In the genomic region with DNA sequence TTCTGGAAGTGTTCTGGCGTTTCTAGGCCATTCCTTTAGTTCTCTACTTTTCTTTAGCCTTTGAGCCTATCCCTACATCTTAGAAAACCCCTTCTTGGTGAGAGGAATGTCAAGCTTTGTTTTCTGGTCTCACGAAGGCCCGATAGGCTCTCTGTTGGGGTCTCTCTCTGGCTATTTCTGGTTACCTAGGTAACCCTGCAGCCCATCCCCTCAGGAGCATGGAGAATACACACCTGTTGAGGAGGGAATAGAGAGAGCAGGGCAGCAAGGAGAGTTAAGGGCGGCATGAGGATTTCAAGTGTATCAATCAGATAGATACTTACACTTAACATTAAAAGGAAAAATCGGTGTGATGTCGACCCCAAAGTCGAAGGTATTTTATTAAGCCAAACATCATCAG, we compare ENCODE assay signal across 27 cellular contexts. TPM values are rescaled to one million over a fixed set of nuclear protein-coding genes. Genes with fewer than 3 reads are reported as not detected.
DNase-seq lines count a peak whose midpoint lies in the region; ATAC-seq, FAIRE-seq and TF ChIP-seq lines count a peak whose summit lies in the region.
"Had no signal": no experiment of that assay in that cellular context is flagged by ENCODE, and none has a peak within 500 bp of the region (broad histone marks: within the 10 kb centered on the region; RNA-seq: fewer than 3 reads in every experiment).

No MANE protein-coding gene starts in this region.

- intact Hi-C loops in left ventricle myocardium inferior (cut with micrococcal nuclease) = no loop called here
- intact Hi-C loops in left cardiac atrium (cut with DNase I) = no loop called here
- intact Hi-C loops in K562 (cut with micrococcal nuclease) = no loop called here

- FAIRE-seq in K562 (lab: Jason Lieb, UNC) (no peak), keratinocyte (lab: Jason Lieb, UNC) (no peak)
- FAIRE-seq: colon, kidney had no signal

- dilution Hi-C loops in keratinocyte (cut with MboI; ENCODE audit: extremely low pct_ligation_motif_present, low sequenced_read_pairs) = no loop called here

- no peak for DNase-seq in left ventricle myocardium inferior
- DNase-seq in left cardiac atrium = no peak
- DNase-seq in K562 (ENCODE audit: extremely low read depth in 1 of 4, low spot score in 3 of 4) = no peak
- no peak for DNase-seq in keratinocyte (ENCODE audit: low read depth, low spot score)
- DNase-seq in osteocyte (ENCODE audit: extremely low spot score, unreplicated experiment) = no peak
- DNase-seq: 8988T; activated CD4-positive, alpha-beta memory T cell treated with anti-CD3 and anti-CD28 coated beads, Interleukin-2, amount 10 ng/mL, durations not matched to agents 7 days and 5 days; activated effector memory CD4-positive, alpha-beta T cell treated with anti-CD3 and anti-CD28 coated beads, Interleukin-2, amount 50 U/mL, for 16 hours; BE2C; COR-L47; DND-41; effector memory CD8-positive, alpha-beta T cell; KG1; kidney; NCI-H1436; NCI-H2107; Right ventricle myocardium superior; upper lobe of right lung had no signal

- no peak for TF ChIP-seq EP300 in K562 (IDR thresholded peaks at IDR 0.05; ENCODE audit: low read length)

- no peaks in the 10 kb centered on the region for H3K27me3 Mint-ChIP-seq in osteocyte (ENCODE audit: unreplicated experiment)
- H3K27me3 Mint-ChIP-seq: activated CD4-positive, alpha-beta memory T cell treated with anti-CD3 and anti-CD28 coated beads, Interleukin-2, amount 10 ng/mL, durations not matched to agents 7 days and 5 days; effector memory CD8-positive, alpha-beta T cell had no signal

- TF ChIP-seq CTCF in left ventricle myocardium inferior (IDR thresholded peaks at IDR 0.05; ENCODE audit: borderline replicate concordance) = no peak
- no peak for TF ChIP-seq CTCF in K562 (IDR thresholded peaks at IDR 0.05 in 2 of 3, conservative IDR thresholded peaks at IDR 0.05 in 1 of 3; ENCODE audit: insufficient read depth in 2 of 3, low read depth in 1 of 3, low read length in 3 of 3)
- no peak for TF ChIP-seq CTCF in keratinocyte (optimal IDR thresholded peaks at IDR 0.05 in 1 of 3, IDR thresholded peaks at IDR 0.05 in 1 of 3, conservative IDR thresholded peaks at IDR 0.05 in 1 of 3; ENCODE audit: extremely low read depth in 1 of 3, insufficient read depth in 2 of 3, low read length in 3 of 3)
- no peak for TF ChIP-seq CTCF in osteocyte (IDR thresholded peaks at IDR 0.05)

- H4K20me1 ChIP-seq in K562 (replicated peaks; ENCODE audit: control insufficient read depth, insufficient read depth, low read length) (no peaks in the 10 kb centered on the region), keratinocyte (ENCODE audit: control insufficient read depth, extremely low read depth, insufficient read depth, low read length) (no peaks in the 10 kb centered on the region)

- no peak for TF ChIP-seq RAD21 in K562 (CRISPR knock-in tag; conservative IDR thresholded peaks at IDR 0.05 in 1 of 2, IDR thresholded peaks at IDR 0.05 in 1 of 2)

- no peak overlapping the region for H3K4me3 ChIP-seq in left ventricle myocardium inferior
- no peak overlapping the region for H3K4me3 ChIP-seq in K562
- no peak overlapping the region for H3K4me3 ChIP-seq in keratinocyte (ENCODE audit: control insufficient read depth in 2 of 3, extremely low read depth in 1 of 3, insufficient read depth in 2 of 3, low read depth in 1 of 3, low read length in 3 of 3)
- H3K4me3 ChIP-seq: esophagus muscularis mucosa, gastroesophageal sphincter, lung, upper lobe of right lung had no signal

- ATAC-seq in left cardiac atrium (no peak), K562 (no peak), HG02610 (IDR thresholded peaks at IDR 0.05; ENCODE audit: unreplicated experiment) (no peak), HG02973 (IDR thresholded peaks at IDR 0.05; ENCODE audit: unreplicated experiment) (no peak), HG03097 (IDR thresholded peaks at IDR 0.05; ENCODE audit: low FRiP score, unreplicated experiment) (no peak)
- ATAC-seq: effector memory CD8-positive, alpha-beta T cell; sciatic nerve; upper lobe of right lung had no signal

- H3K4me1 ChIP-seq in left ventricle myocardium inferior (peaks cover 23% of the 10 kb centered on the region), K562 (replicated peaks in 1 of 2; ENCODE audit: control insufficient read depth in 2 of 2, insufficient read depth in 2 of 2, low read length in 2 of 2) (peaks cover 3 to 27% of the 10 kb centered on the region in 2 experiments; a peak in 3 of 5 replicates), keratinocyte (ENCODE audit: control insufficient read depth, extremely low read depth, insufficient read depth, low read length) (peaks cover 21% of the 10 kb centered on the region)
- H3K4me1 ChIP-seq: BE2C, gastroesophageal sphincter, upper lobe of right lung had no signal

- H3K9me1 ChIP-seq in K562 (ENCODE audit: control insufficient read depth, insufficient read depth, low read length) = peaks cover 3% of the 10 kb centered on the region
- H3K9me1 ChIP-seq in keratinocyte (ENCODE audit: control insufficient read depth, extremely low read depth, insufficient read depth, low read length) = no peaks in the 10 kb centered on the region

- TF ChIP-seq POLR2A in K562 (conservative IDR thresholded peaks at IDR 0.05) = no peak

- H3K9ac ChIP-seq in K562 (ENCODE audit: insufficient read depth in 1 of 2, low read depth in 2 of 2, low read length in 2 of 2) (no peak overlapping the region), keratinocyte (ENCODE audit: control insufficient read depth, extremely low read depth, insufficient read depth, low read length) (no peak overlapping the region)

- no peaks in the 10 kb centered on the region for H3K9me3 Mint-ChIP-seq in osteocyte (ENCODE audit: unreplicated experiment)
- H3K9me3 Mint-ChIP-seq: activated CD4-positive, alpha-beta memory T cell treated with anti-CD3 and anti-CD28 coated beads, Interleukin-2, amount 10 ng/mL, durations not matched to agents 7 days and 5 days; effector memory CD8-positive, alpha-beta T cell; neural crest cell had no signal

- in situ Hi-C loops in K562 (cut with MboI) = no loop called here

- H2AFZ ChIP-seq in K562 (ENCODE audit: low read depth, low read length) (no peak overlapping the region), keratinocyte (ENCODE audit: control insufficient read depth, low read length) (no peak overlapping the region)

- H3K9me3 ChIP-seq in left ventricle myocardium inferior (replicated peaks) (no peaks in the 10 kb centered on the region), K562 (replicated peaks; ENCODE audit: control insufficient read depth, insufficient read depth, low read depth, low read length) (no peaks in the 10 kb centered on the region), keratinocyte (ENCODE audit: control insufficient read depth, low read depth, low read length) (no peaks in the 10 kb centered on the region)
- H3K9me3 ChIP-seq: BE2C, esophagus muscularis mucosa, gastroesophageal sphincter, upper lobe of right lung had no signal

- H3K27ac ChIP-seq in left ventricle myocardium inferior (replicated peaks) (peak overlapping the region; percentile 31), K562 (ENCODE audit: extremely low read depth, low read depth, low read length) (no peak overlapping the region), keratinocyte (ENCODE audit: control insufficient read depth, insufficient read depth, low read length) (peak overlapping the region; percentile 56)
- H3K27ac ChIP-seq: esophagus muscularis mucosa, gastroesophageal sphincter, upper lobe of right lung had no signal

- H3K36me3 ChIP-seq in left ventricle myocardium inferior = peaks cover 14% of the 10 kb centered on the region
- H3K36me3 ChIP-seq in K562 (ENCODE audit: control insufficient read depth, insufficient read depth, low read length) = peaks cover 35% of the 10 kb centered on the region
- H3K36me3 ChIP-seq in keratinocyte (ENCODE audit: control insufficient read depth in 2 of 2, extremely low read depth in 1 of 2, insufficient read depth in 2 of 2, low read length in 2 of 2) = no peaks in the 10 kb centered on the region
- H3K36me3 ChIP-seq: BE2C, upper lobe of right lung had no signal

- H3K27me3 ChIP-seq in left ventricle myocardium inferior (ENCODE audit: low read depth) (no peaks in the 10 kb centered on the region), K562 (ENCODE audit: control insufficient read depth in 2 of 2, insufficient read depth in 2 of 2, low read length in 2 of 2) (no peaks in the 10 kb centered on the region), keratinocyte (ENCODE audit: control insufficient read depth, extremely low read depth, insufficient read depth, low read length) (no peaks in the 10 kb centered on the region)
- H3K27me3 ChIP-seq: BE2C, esophagus muscularis mucosa, gastroesophageal sphincter, upper lobe of right lung had no signal

- POLR2A ChIA-PET in K562 (lab: Yijun Ruan, JAX) = interaction anchor here (0.6 kb wide), 1 partner anchor 10 kb away, joined by 3 read pairs; no protein-coding TSS in a partner anchor

- peaks cover 18% of the 10 kb centered on the region for H3K4me1 Mint-ChIP-seq in osteocyte (ENCODE audit: unreplicated experiment)

- WGBS in K562 (ENCODE audit: insufficient coverage, low coverage, missing lambda C conversion rate) = 88% methylated on average over 7 of the region's 7 CpGs

- no peak overlapping the region for H3K4me2 ChIP-seq in K562 (ENCODE audit: insufficient read depth, low read length)
- peak overlapping the region; percentile 67 for H3K4me2 ChIP-seq in keratinocyte (ENCODE audit: control insufficient read depth, extremely low read depth, insufficient read depth, low read depth, low read length)

- no peak overlapping the region for H3K4me3 Mint-ChIP-seq in osteocyte (ENCODE audit: unreplicated experiment)
- H3K4me3 Mint-ChIP-seq: activated CD4-positive, alpha-beta memory T cell treated with anti-CD3 and anti-CD28 coated beads, Interleukin-2, amount 10 ng/mL, durations not matched to agents 7 days and 5 days; effector memory CD8-positive, alpha-beta T cell; neural crest cell had no signal

- H3K79me2 ChIP-seq in K562 (ENCODE audit: control insufficient read depth, insufficient read depth, low read length) (peaks cover 14% of the 10 kb centered on the region), keratinocyte (ENCODE audit: control insufficient read depth, insufficient read depth, low read length) (peaks cover 11% of the 10 kb centered on the region)

- CTCF ChIA-PET in K562 (lab: Yijun Ruan, JAX; ENCODE audit: low intra/inter-chr PET ratio) = no interaction called here

- H3K27ac Mint-ChIP-seq in osteocyte (ENCODE audit: unreplicated experiment) = no peak overlapping the region
- H3K27ac Mint-ChIP-seq: activated CD4-positive, alpha-beta memory T cell treated with anti-CD3 and anti-CD28 coated beads, Interleukin-2, amount 10 ng/mL, durations not matched to agents 7 days and 5 days; effector memory CD8-positive, alpha-beta T cell had no signal

- H3K36me3 Mint-ChIP-seq in osteocyte (ENCODE audit: unreplicated experiment) = peaks cover 27% of the 10 kb centered on the region

- BruUV-seq in K562 (replicated peaks; lab: Mats Ljungman, UMichigan) = no TSS peak

RNA-seq across cellular contexts. Expression of gene LRRC8D, which starts 45.7 kb away (rescaled TPM):
- total RNA-seq in left ventricle myocardium inferior = 6.4 TPM
- 10 to 100 TPM in 1 of 2 donors, 1 to 10 TPM in 1; 7.3 to 13.6 TPM for total RNA-seq in left cardiac atrium
- total RNA-seq in K562 (2011; cell fraction: chromatin; rRNA removed; ENCODE audit: low replicate concordance) = 40.8 and 79.7 TPM in 2 replicates
- 33.0 and 35.8 TPM in 2 replicates for total RNA-seq in K562 (2011; cell fraction: nucleolus; rRNA removed)
- total RNA-seq in K562 (2011; cell fraction: nucleoplasm; rRNA removed) = 50.9 and 57.0 TPM in 2 replicates
- 11.4 and 12.4 TPM in 2 replicates for total RNA-seq in K562 (2014; rRNA removed)
- 21.9 and 25.5 TPM in 2 replicates for total RNA-seq in K562 (2014; rRNA removed; fragmentation: Illumina TruSeq; extraction: Trizol)
- 13.6 and 14.7 TPM in 2 replicates for total RNA-seq in K562 (2015; rRNA removed; fragmentation: Illumina TruSeq; extraction: Trizol)
- total RNA-seq in K562 (2021) = 22.1 and 25.0 TPM in 2 replicates
- polyA plus RNA-seq in K562 (2011; rRNA removed) = 53.9 and 66.3 TPM in 2 replicates
- 41.0 and 55.7 TPM in 2 replicates for polyA plus RNA-seq in K562 (2011; cell fraction: cytosol; rRNA removed)
- 51.6 and 73.7 TPM in 2 replicates for polyA plus RNA-seq in K562 (2011; cell fraction: nucleus; rRNA removed)
- polyA plus RNA-seq in K562 (2012) = 16.6 and 39.2 TPM in 2 replicates
- polyA plus RNA-seq in K562 (2014; fragmentation: Illumina TruSeq; extraction: Trizol) = 24.9 and 26.1 TPM in 2 replicates
- polyA plus RNA-seq in K562 (2014; fragmentation: Nextera tagmentation; extraction: Ambion mirVana) = 1 to 10 TPM; 3.4 to 7.8 TPM
- 14.7 and 15.9 TPM in 2 replicates for polyA plus RNA-seq in K562 (2014; rRNA removed)
- 58.4 and 72.6 TPM in 2 replicates for polyA minus RNA-seq in K562 (2011; rRNA and poly(A)+ RNA removed)
- polyA minus RNA-seq in K562 (2011; cell fraction: cytosol; rRNA and poly(A)+ RNA removed) = 33.1 and 35.2 TPM in 2 replicates
- polyA minus RNA-seq in K562 (2011; cell fraction: nucleus; rRNA and poly(A)+ RNA removed) = 14.3 and 31.3 TPM in 2 replicates
- 50.6 to 65.2 TPM (median 54.7 TPM) in 3 replicates for polyA plus RNA-seq in keratinocyte
- polyA plus RNA-seq in keratinocyte (2011; ENCODE audit: low read depth) = 13.7 TPM
- polyA plus RNA-seq in keratinocyte (2011; cell fraction: cytosol; rRNA removed) = 42.2 and 56.6 TPM in 2 replicates
- 59.4 and 66.6 TPM in 2 replicates for polyA plus RNA-seq in keratinocyte (2011; cell fraction: nucleus; rRNA removed)
- polyA plus RNA-seq in keratinocyte (2012; ENCODE audit: low replicate concordance) = 19.0 and 40.4 TPM in 2 replicates
- 59.6 to 96.0 TPM (median 74.5 TPM) in 3 replicates for polyA minus RNA-seq in keratinocyte
- 81.1 TPM for polyA minus RNA-seq in keratinocyte (2011; cell fraction: cytosol; rRNA and poly(A)+ RNA removed)
- polyA minus RNA-seq in keratinocyte (2011; cell fraction: nucleus; rRNA and poly(A)+ RNA removed) = 41.0 and 65.7 TPM in 2 replicates
- total RNA-seq in osteocyte = 20.4 and 21.2 TPM in 2 replicates
